12 cellular contexts compared by ENCODE assay signal in the genomic region with DNA sequence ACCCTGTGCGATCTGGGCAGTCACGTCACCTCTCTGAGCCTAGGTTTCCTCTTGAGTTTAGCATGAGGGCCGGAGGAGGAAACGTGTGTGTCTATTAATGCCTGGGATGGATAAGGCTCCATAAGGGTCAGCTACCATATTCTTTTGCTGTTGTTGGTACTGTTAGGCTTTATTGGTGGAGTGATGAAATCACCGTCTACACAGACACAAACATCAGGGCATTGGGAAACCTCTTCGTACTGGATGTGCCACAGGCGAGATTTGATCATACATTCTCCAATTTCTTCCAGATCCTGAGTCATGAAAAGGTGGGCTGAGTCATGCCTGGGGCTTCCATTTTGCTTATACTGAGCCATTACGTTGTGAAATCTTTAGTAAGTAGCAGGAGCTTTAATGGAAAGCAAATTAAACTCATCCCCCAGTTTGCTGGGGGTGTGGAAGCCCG. TPM values are rescaled to one million over a fixed set of nuclear protein-coding genes. Genes with fewer than 3 reads are reported as not detected.
DNase-seq lines count a peak whose midpoint lies in the region; ATAC-seq, FAIRE-seq and TF ChIP-seq lines count a peak whose summit lies in the region.
"Had no signal": no experiment of that assay in that cellular context is flagged by ENCODE, and none has a peak within 500 bp of the region (broad histone marks: within the 10 kb centered on the region; RNA-seq: fewer than 3 reads in every experiment).

No MANE protein-coding gene starts in this region.

- intact Hi-C loops in IMR-90 (cut with micrococcal nuclease), result loop anchor here (10.0 kb wide), 1 partner anchor 91 kb away; no protein-coding TSS in a partner anchor

- in situ Hi-C loops in IMR-90 (cut with MboI; ENCODE audit: low sequenced_read_pairs), result no loop called here

- H2AFZ ChIP-seq in IMR-90 (replicated peaks; ENCODE audit: low read length, poor library complexity), result peak overlapping the region; percentile 68

- dilution Hi-C loops in IMR-90 (cut with HindIII; ENCODE audit: low sequenced_read_pairs, unreplicated experiment), result no loop called here

- H3K79me1 ChIP-seq in IMR-90 (ENCODE audit: low read depth in 1 of 2, low read length in 2 of 2), result no peaks in the 10 kb centered on the region

- H4K8ac ChIP-seq in IMR-90 (ENCODE audit: low read depth in 2 of 2, low read length in 2 of 2), result peak overlapping the region; percentile 43 to 86

- H2BK15ac ChIP-seq in IMR-90 (ENCODE audit: low read depth, low read length), result peak overlapping the region; percentile 83

- FAIRE-seq in bronchial epithelial cell (lab: Jason Lieb, UNC), result peak; percentile 99

- H3K18ac ChIP-seq in IMR-90 (ENCODE audit: low read depth, low read length), result peak overlapping the region; percentile 98

- DNase-seq in A172 (ENCODE audit: low spot score), result peak; percentile 74
- DNase-seq in IMR-90, result peak; percentile 98
- DNase-seq in bronchial epithelial cell (ENCODE audit: low read depth), result peak; percentile 99
- no peak for DNase-seq in mesothelial cell of epicardium (ENCODE audit: low spot score in 2 of 2, unreplicated experiment in 2 of 2)
- DNase-seq in SIG-M5 (lab: John Stamatoyannopoulos, UW), result no peak
- DNase-seq in HEK293T (ENCODE audit: extremely low spot score), result no peak
- no peak for DNase-seq in NCI-H446 treated with DMSO at 0.1 percent for 48 hours (lab: John Stamatoyannopoulos, UW)
- DNase-seq: CD4-positive, alpha-beta memory T cell had no signal

- TF ChIP-seq POLR2A in IMR-90 (IDR thresholded peaks at IDR 0.05; ENCODE audit: low read depth, low read length), result no peak

- H3K36me3 Mint-ChIP-seq in mesothelial cell of epicardium, result no peaks in the 10 kb centered on the region
- H3K36me3 Mint-ChIP-seq: CD4-positive, alpha-beta memory T cell had no signal

- H3K23ac ChIP-seq in IMR-90 (ENCODE audit: low read depth, low read length), result peak overlapping the region; percentile 57

- no peak for TF ChIP-seq RAD21 in IMR-90 (IDR thresholded peaks at IDR 0.05; ENCODE audit: low read length)

- no peak overlapping the region for H2AK9ac ChIP-seq in IMR-90 (replicated peaks; ENCODE audit: low read depth, low read length, poor library complexity)

- H2AK5ac ChIP-seq in IMR-90 (ENCODE audit: low read depth, low read length), result peak overlapping the region; percentile 85

- H3K9ac ChIP-seq in IMR-90 (ENCODE audit: low read depth, low read length), result no peak overlapping the region

- peak overlapping the region; percentile 90 for H2BK120ac ChIP-seq in IMR-90 (ENCODE audit: low read depth, low read length)

- H3K9me3 Mint-ChIP-seq in mesothelial cell of epicardium, result no peaks in the 10 kb centered on the region
- H3K9me3 Mint-ChIP-seq: CD4-positive, alpha-beta memory T cell; neural crest cell; T-helper 2 cell treated with Interferon-gamma antibody and Interleukin-4, amounts not matched to agents 5 μg/mL and 100 μg/mL, for 36 hours had no signal

- peak overlapping the region; percentile 27; the same call in 1 of the 2 replicates for H3K56ac ChIP-seq in IMR-90 (ENCODE audit: extremely low read depth, insufficient read depth, low read length)

- peak overlapping the region; percentile 88 for H3K27ac Mint-ChIP-seq in mesothelial cell of epicardium
- H3K27ac Mint-ChIP-seq: CD4-positive, alpha-beta memory T cell; T-helper 2 cell treated with Interferon-gamma antibody and Interleukin-4, amounts not matched to agents 5 μg/mL and 100 μg/mL, for 36 hours had no signal

- H3K27me3 Mint-ChIP-seq in mesothelial cell of epicardium (ENCODE audit: low read depth), result no peaks in the 10 kb centered on the region

- H3K27ac ChIP-seq in IMR-90 (ENCODE audit: insufficient read depth, low read length), result peak overlapping the region; percentile 98
- H3K27ac ChIP-seq: cardiac muscle cell had no signal

- CTCF ChIA-PET in IMR-90 (lab: Yijun Ruan, JAX), result interaction anchor here (0.5 kb wide), 1 partner anchor 346 kb away, joined by 3 read pairs; no protein-coding TSS in a partner anchor
- CTCF ChIA-PET in HEK293T (lab: Yijun Ruan, JAX), result interaction anchor here (1.0 to 1.4 kb wide), 3 partner anchors 11 to 98 kb away, joined by 3 to 7 read pairs (median 4); no protein-coding TSS in a partner anchor

- H2BK20ac ChIP-seq in IMR-90 (ENCODE audit: low read depth, low read length), result peak overlapping the region; percentile 88

- H3K9me3 ChIP-seq in IMR-90 (ENCODE audit: control insufficient read depth, insufficient read depth, low read length), result no peaks in the 10 kb centered on the region

- POLR2A ChIA-PET in IMR-90 (lab: Charles Lee; ENCODE audit: unreplicated experiment), result no interaction called here
- POLR2A ChIA-PET in HEK293T (lab: Yijun Ruan, JAX), result interaction anchor here (0.7 to 0.8 kb wide), 2 partner anchors 58 to 98 kb away, joined by 3 read pairs; no protein-coding TSS in a partner anchor

- peak overlapping the region; percentile 84 for H3K4ac ChIP-seq in IMR-90 (ENCODE audit: low read depth, low read length)

- H3K27me3 ChIP-seq in IMR-90 (ENCODE audit: control insufficient read depth, insufficient read depth, low read length) (peaks cover 13% of the 10 kb centered on the region), bronchial epithelial cell (ENCODE audit: control insufficient read depth, insufficient read depth, low read length) (no peaks in the 10 kb centered on the region)
- H3K27me3 ChIP-seq: cardiac muscle cell had no signal

- H3K14ac ChIP-seq in IMR-90 (replicated peaks; ENCODE audit: low read depth, low read length), result peak overlapping the region; percentile 57

- H4K20me1 ChIP-seq in IMR-90 (ENCODE audit: insufficient read depth, low read length), result no peaks in the 10 kb centered on the region

- H3K9me1 ChIP-seq in IMR-90 (ENCODE audit: insufficient read depth, low read length), result peaks cover 12% of the 10 kb centered on the region

- no TSS peak for BruUV-seq in IMR-90 (replicated peaks; lab: Mats Ljungman, UMichigan)

- H3K4me2 ChIP-seq in IMR-90 (ENCODE audit: low read depth, low read length), result peak overlapping the region; percentile 42

- H3K4me1 Mint-ChIP-seq in mesothelial cell of epicardium, result peaks cover 34% of the 10 kb centered on the region
- H3K4me1 Mint-ChIP-seq: CD4-positive, alpha-beta memory T cell had no signal

- no peak overlapping the region for H3K4me3 Mint-ChIP-seq in mesothelial cell of epicardium
- H3K4me3 Mint-ChIP-seq: CD4-positive, alpha-beta memory T cell; neural crest cell; T-helper 2 cell treated with Interferon-gamma antibody and Interleukin-4, amounts not matched to agents 5 μg/mL and 100 μg/mL, for 36 hours had no signal

- no CpG with 5 or more reads among the region's 9 CpGs for WGBS in IMR-90 (ENCODE audit: extremely low coverage in 2 of 2, insufficient read length in 1 of 2), 2 experiments

- peaks cover 18% of the 10 kb centered on the region for H3K4me1 ChIP-seq in IMR-90 (ENCODE audit: control insufficient read depth, insufficient read depth, low read length)

- peak overlapping the region; percentile 91 for H2BK5ac ChIP-seq in IMR-90 (ENCODE audit: low read depth, low read length, poor library complexity, severe bottlenecking)

- ATAC-seq in IMR-90 (ENCODE audit: low read depth) (peak; percentile 84), HG02678 (IDR thresholded peaks at IDR 0.05; ENCODE audit: unreplicated experiment) (no peak)

- no peak overlapping the region for H3K4me3 ChIP-seq in IMR-90 (ENCODE audit: insufficient read depth, low read depth, low read length)
- H3K4me3 ChIP-seq in bronchial epithelial cell (ENCODE audit: low read depth, low read length), result no peak overlapping the region
- H3K4me3 ChIP-seq: cardiac muscle cell had no signal

- H4K91ac ChIP-seq in IMR-90 (ENCODE audit: insufficient read depth, low read depth, low read length), result peak overlapping the region; percentile 89

- TF ChIP-seq CTCF in IMR-90 (conservative IDR thresholded peaks at IDR 0.05; ENCODE audit: low read depth, low read length), result no peak
- no peak for TF ChIP-seq CTCF in bronchial epithelial cell (IDR thresholded peaks at IDR 0.05; ENCODE audit: insufficient read depth, low read length, severe bottlenecking)
- TF ChIP-seq CTCF in mesothelial cell of epicardium (IDR thresholded peaks at IDR 0.05; ENCODE audit: unreplicated experiment), result no peak

- H3K36me3 ChIP-seq in IMR-90 (ENCODE audit: control insufficient read depth, insufficient read depth, low read length) (no peaks in the 10 kb centered on the region), bronchial epithelial cell (ENCODE audit: control insufficient read depth, insufficient read depth, low read length) (no peaks in the 10 kb centered on the region)
- H3K36me3 ChIP-seq: cardiac muscle cell had no signal

- H4K5ac ChIP-seq in IMR-90 (ENCODE audit: low read depth, low read length), result peak overlapping the region; percentile 96

TF ChIP-seq in IMR-90, 13 proteins besides CTCF, POLR2A, EP300 and RAD21 (continues in another document):
- no peak for TF ChIP-seq MXI1 (IDR thresholded peaks at IDR 0.05; ENCODE audit: borderline replicate concordance, low read depth, low read length)
- peak; percentile 98 for TF ChIP-seq CEBPB (IDR thresholded peaks at IDR 0.05; ENCODE audit: low read depth, low read length)
- TF ChIP-seq USF2 (IDR thresholded peaks at IDR 0.05; ENCODE audit: low read depth, low read length), result no peak

TF ChIP-seq in HEK293T, 16 proteins besides CTCF, POLR2A, EP300 and RAD21:
- no peak for TF ChIP-seq SP1 (IDR thresholded peaks at IDR 0.05)
- TF ChIP-seq SUZ12 (IDR thresholded peaks at IDR 0.05), result no peak
- TF ChIP-seq ZNF384 (IDR thresholded peaks at IDR 0.05), result no peak
- TF ChIP-seq FOXA1 (IDR thresholded peaks at IDR 0.05), result no peak
- no peak for TF ChIP-seq ARNT (IDR thresholded peaks at IDR 0.05)
- no peak for TF ChIP-seq L3MBTL2 (conservative IDR thresholded peaks at IDR 0.05)
- TF ChIP-seq HDGF (IDR thresholded peaks at IDR 0.05; ENCODE audit: borderline replicate concordance), result no peak
- TF ChIP-seq CTBP1 (IDR thresholded peaks at IDR 0.05; ENCODE audit: borderline replicate concordance), result no peak
- TF ChIP-seq ELF4 (IDR thresholded peaks at IDR 0.05), result no peak
- no peak for TF ChIP-seq FOXM1 (IDR thresholded peaks at IDR 0.05; ENCODE audit: borderline replicate concordance)
- no peak for TF ChIP-seq NFRKB (IDR thresholded peaks at IDR 0.05)

RNA-seq across cellular contexts. Expression of gene GRHL3, which starts 24.9 kb away (rescaled TPM):
- 0.10 TPM in 1 of 2 replicates, not detected in the other for total RNA-seq in A172 (2014; rRNA removed; shearing (Covaris generic))
- total RNA-seq in IMR-90 (2012; rRNA removed), result not detected in 2 replicates
- not detected in 2 replicates for polyA plus RNA-seq in IMR-90 (2012; rRNA removed)
- polyA plus RNA-seq in IMR-90 (2012; cell fraction: cytosol; rRNA removed), result 0.01 TPM in 1 of 2 replicates, not detected in the other
- not detected in 2 replicates for polyA plus RNA-seq in IMR-90 (2012; cell fraction: nucleus; rRNA removed; ENCODE audit: low replicate concordance)
- total RNA-seq in bronchial epithelial cell, result 20.5 and 49.8 TPM in 2 replicates
- total RNA-seq in mesothelial cell of epicardium, result 17.1 to 19.1 TPM (median 17.9 TPM) in 3 replicates
- total RNA-seq: CD4-positive, alpha-beta memory T cell had no signal
- polyA plus RNA-seq: cardiac muscle cell; CD4-positive, alpha-beta memory T cell had no signal

Comparison
In these comparisons a context has a peak if more than half of its experiments do, and no peak if none do; other contexts are left out.
1. DNase-seq: peak in A172 (single experiment), IMR-90 (single experiment) and bronchial epithelial cell (single experiment); none in mesothelial cell of epicardium (0 of 2), SIG-M5 (single experiment), HEK293T (single experiment) and NCI-H446 treated with DMSO at 0.1 percent for 48 hours (single experiment).
2. RNA of gene GRHL3, which starts 24.9 kb away (total RNA-seq): 20.5 to 49.8 TPM in bronchial epithelial cell and 17.1 to 19.1 TPM in mesothelial cell of epicardium; 0.10 TPM in A172 and not detected in IMR-90; every median in the first group is over 10 times any median in the second.